ENCODE assay signal across 9 cellular contexts in the genomic region with DNA sequence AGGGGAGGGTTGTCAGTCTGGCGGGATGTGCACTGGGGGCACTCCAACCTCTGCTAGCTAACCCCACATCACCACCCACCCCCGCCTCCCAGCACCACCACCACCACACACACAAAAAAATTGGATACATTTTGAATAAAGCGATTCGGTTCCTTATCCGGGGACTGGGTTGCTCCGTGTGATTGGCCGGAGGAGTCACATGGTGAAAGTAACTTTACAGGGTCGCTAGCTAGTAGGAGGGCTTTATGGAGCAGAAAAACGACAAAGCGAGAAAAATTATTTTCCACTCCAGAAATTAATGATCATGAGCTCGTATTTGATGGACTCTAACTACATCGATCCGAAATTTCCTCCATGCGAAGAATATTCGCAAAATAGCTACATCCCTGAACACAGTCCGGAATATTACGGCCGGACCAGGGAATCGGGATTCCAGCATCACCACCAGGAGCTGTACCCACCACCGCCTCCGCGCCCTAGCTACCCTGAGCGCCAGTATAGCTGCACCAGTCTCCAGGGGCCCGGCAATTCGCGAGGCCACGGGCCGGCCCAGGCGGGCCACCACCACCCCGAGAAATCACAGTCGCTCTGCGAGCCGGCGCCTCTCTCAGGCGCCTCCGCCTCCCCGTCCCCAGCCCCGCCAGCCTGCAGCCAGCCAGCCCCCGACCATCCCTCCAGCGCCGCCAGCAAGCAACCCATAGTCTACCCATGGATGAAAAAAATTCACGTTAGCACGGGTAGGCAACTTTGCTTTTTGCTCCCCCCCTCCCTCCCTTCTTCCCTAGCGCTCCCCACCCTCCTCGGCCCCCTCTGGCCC. TPM values are rescaled to one million over a fixed set of nuclear protein-coding genes. Genes with fewer than 3 reads are reported as not detected.
DNase-seq lines count a peak whose midpoint lies in the region; ATAC-seq, FAIRE-seq and TF ChIP-seq lines count a peak whose summit lies in the region.
"Had no signal": no experiment of that assay in that cellular context is flagged by ENCODE, and none has a peak within 500 bp of the region (broad histone marks: within the 10 kb centered on the region; RNA-seq: fewer than 3 reads in every experiment).

Gene HOXC4, plus strand, starts transcription at position 211 of the 817 bp plus-strand sequence. Its CDS starts 88 bp downstream, at position 299.

- peaks cover 0 to under 1% (median 0%) of the 10 kb centered on the region in 3 donors for H3K36me3 Mint-ChIP-seq in naive thymus-derived CD8-positive, alpha-beta T cell
- H3K36me3 Mint-ChIP-seq in HFFc6 (ENCODE audit: low read depth) = no peaks in the 10 kb centered on the region

- no peak within 1 kb of the TSS for H2AFZ ChIP-seq in H1 (ENCODE audit: low read length)

- FAIRE-seq in D721Med (lab: Jason Lieb, UNC) = peak; percentile 69
- no peak for FAIRE-seq in H1 (lab: Jason Lieb, UNC)

- no peaks in the 10 kb centered on the region for H3K36me3 ChIP-seq in H1 (ENCODE audit: control insufficient read depth in 2 of 4, insufficient read depth in 4 of 4, low read length in 3 of 4)

- no peaks in the 10 kb centered on the region for H3K9me3 ChIP-seq in H1 (ENCODE audit: insufficient read depth in 2 of 2, low read depth in 1 of 2, low read length in 1 of 2)

- no peak within 1 kb of the TSS for H2BK5ac ChIP-seq in H1 (ENCODE audit: low read depth, low read length)

- H3K4me1 Mint-ChIP-seq in naive thymus-derived CD8-positive, alpha-beta T cell = peaks cover 16 to 43% (median 39%) of the 10 kb centered on the region in 4 donors
- H3K4me1 Mint-ChIP-seq in HFFc6 (ENCODE audit: low read depth) = no peaks in the 10 kb centered on the region

- H2BK12ac ChIP-seq in H1 (ENCODE audit: low read depth, low read length) = peak within 1 kb of the TSS; percentile 44; the same call in 1 of the 2 replicates

- H4K20me1 ChIP-seq in H1 (replicated peaks in 1 of 2; ENCODE audit: control insufficient read depth in 1 of 2, insufficient read depth in 2 of 2, low read length in 2 of 2) = peaks cover 12 to 15% of the 10 kb centered on the region in 2 experiments

- POLR2A ChIA-PET in H1 (lab: Charles Lee; ENCODE audit: partially characterized antibody) = no interaction called here
- POLR2A ChIA-PET in naive thymus-derived CD8-positive, alpha-beta T cell (lab: Charles Lee) = interaction anchor here (0.6 to 1.8 kb wide), 4 partner anchors 8 to 453 kb away, joined by 3 to 6 read pairs (median 4); partner anchors contain the start of genes CBX5 and HNRNPA1

- peak; percentile 40 for ATAC-seq in GM21447 (IDR thresholded peaks at IDR 0.05; ENCODE audit: unreplicated experiment)
- ATAC-seq in naive thymus-derived CD8-positive, alpha-beta T cell = peak; percentile 73 to 78

- no peak within 1 kb of the TSS for H3K27ac ChIP-seq in H1 (ENCODE audit: low read depth, low read length)

- no peaks in the 10 kb centered on the region for H3K79me2 ChIP-seq in H1 (ENCODE audit: control insufficient read depth in 1 of 2, insufficient read depth in 2 of 2, low read length in 2 of 2)

- H2BK120ac ChIP-seq in H1 (replicated peaks; ENCODE audit: low read depth, low read length) = no peak within 1 kb of the TSS

- no peak within 1 kb of the TSS for H3K4ac ChIP-seq in H1 (replicated peaks; ENCODE audit: insufficient read length, low read depth, low read length)

- H3K14ac ChIP-seq in H1 (ENCODE audit: insufficient read length) = no peak within 1 kb of the TSS

- H3K27me3 Mint-ChIP-seq in naive thymus-derived CD8-positive, alpha-beta T cell = peaks cover 42 to 83% (median 74%) of the 10 kb centered on the region in 5 donors
- peaks cover 65% of the 10 kb centered on the region for H3K27me3 Mint-ChIP-seq in HFFc6 (ENCODE audit: insufficient read depth)

- CTCF ChIA-PET in H1 (lab: Charles Lee; ENCODE audit: partially characterized antibody) = interaction anchor here (0.6 to 4.9 kb wide), 24 partner anchors 9 to 156 kb away, joined by 3 to 34 read pairs (median 4); partner anchors contain the start of genes HOXC10, HOXC5 and SMUG1

- peak within 1 kb of the TSS in 9 of 10 donors; percentile 32 to 94 (median 88) for H3K27ac Mint-ChIP-seq in naive thymus-derived CD8-positive, alpha-beta T cell
- H3K27ac Mint-ChIP-seq in HFFc6 = no peak within 1 kb of the TSS

- no peak within 1 kb of the TSS for H2BK15ac ChIP-seq in H1 (ENCODE audit: low read length)

- TF ChIP-seq POLR2A in H1 (IDR thresholded peaks at IDR 0.05; ENCODE audit: control extremely low read depth in 1 of 2, low read depth in 2 of 2, low read length in 2 of 2) = no peak

- 0 out of 2 replicates have a peak within 1 kb of the TSS, but pooled peaks have one; percentile 34 for H2BK20ac ChIP-seq in H1 (ENCODE audit: low read length)

- H4K8ac ChIP-seq in H1 (ENCODE audit: extremely low read depth, insufficient read depth, low read length) = no peak within 1 kb of the TSS

- TF ChIP-seq EP300 in H1 (IDR thresholded peaks at IDR 0.05; ENCODE audit: borderline replicate concordance in 1 of 2, low read depth in 2 of 2, low read length in 2 of 2) = no peak

- no peak within 1 kb of the TSS for H4K5ac ChIP-seq in H1 (ENCODE audit: insufficient read length, low read depth, low read length)

- peak within 1 kb of the TSS; percentile 75 to 92 (median 88) for H3K4me3 Mint-ChIP-seq in naive thymus-derived CD8-positive, alpha-beta T cell
- no peak within 1 kb of the TSS for H3K4me3 Mint-ChIP-seq in HFFc6

- H3K79me1 ChIP-seq in H1 (ENCODE audit: low read depth, low read length) = no peaks in the 10 kb centered on the region

- H2AK5ac ChIP-seq in H1 (ENCODE audit: low read depth, low read length) = peak within 1 kb of the TSS; percentile 28; the same call in 1 of the 2 replicates

- H3K27me3 ChIP-seq in H1 (replicated peaks in 1 of 4; ENCODE audit: control insufficient read depth in 3 of 4, extremely low read depth in 1 of 4, insufficient read depth in 3 of 4, low read length in 3 of 4) = peaks cover 95 to 100% (median 99%) of the 10 kb centered on the region in 4 experiments

- no peak within 1 kb of the TSS for H3K9ac ChIP-seq in H1 (replicated peaks in 1 of 4; ENCODE audit: extremely low read depth in 1 of 4, low read depth in 3 of 4, low read length in 3 of 4)

- H3K56ac ChIP-seq in H1 (replicated peaks; ENCODE audit: insufficient read length, low read depth, low read length) = no peak within 1 kb of the TSS

- peak within 1 kb of the TSS; percentile 50 to 53 for H3K4me2 ChIP-seq in H1 (ENCODE audit: insufficient read depth in 1 of 2, low read depth in 2 of 2, low read length in 2 of 2)

- H4K91ac ChIP-seq in H1 (replicated peaks; ENCODE audit: insufficient read length, low read length) = no peak within 1 kb of the TSS

- no peak for TF ChIP-seq CTCF in D721Med (IDR thresholded peaks at IDR 0.05; ENCODE audit: insufficient read depth, missing control alignments)
- TF ChIP-seq CTCF in H1 (IDR thresholded peaks at IDR 0.05; ENCODE audit: control extremely low read depth in 1 of 3, insufficient read depth in 1 of 3, low read depth in 1 of 3, low read length in 3 of 3) = no peak
- no peak for TF ChIP-seq CTCF in HFFc6 (IDR thresholded peaks at IDR 0.05)

- DNase-seq in D721Med (ENCODE audit: insufficient read length, low spot score) (peak; percentile 70), NCI-H69 (lab: John Stamatoyannopoulos, UW) (peak; percentile 81), H1 (ENCODE audit: low read depth in 1 of 2, low spot score in 2 of 2) (no peak), HFFc6 (no peak), NCI-H2029 (lab: John Stamatoyannopoulos, UW) (no peak), NCI-H1417 treated with DMSO at 0.1 percent for 48 hours (lab: John Stamatoyannopoulos, UW) (no peak)
- DNase-seq in naive thymus-derived CD8-positive, alpha-beta T cell = peak in 4 of 10 donors; percentile 22 to 53 (median 48)

- no peaks in the 10 kb centered on the region for H3K9me3 Mint-ChIP-seq in naive thymus-derived CD8-positive, alpha-beta T cell
- no peaks in the 10 kb centered on the region for H3K9me3 Mint-ChIP-seq in HFFc6

- H3K23ac ChIP-seq in H1 (ENCODE audit: insufficient read length) = no peak within 1 kb of the TSS

- H3K4me3 ChIP-seq in H1 (ENCODE audit: extremely low read depth in 1 of 4, insufficient read depth in 2 of 4, low read depth in 3 of 4, low read length in 4 of 4) = peak within 1 kb of the TSS in 1 of 4 experiments; percentile 51; a peak in 5 of 8 replicates

- WGBS in H1 (ENCODE audit: extremely low coverage in 1 of 2, insufficient coverage in 1 of 2, insufficient read length in 1 of 2, insufficient replicate concordance in 2 of 2, low coverage in 1 of 2, low lambda C conversion rate in 2 of 2, missing lambda C conversion rate in 1 of 2), 2 experiments = 11% methylated on average over 33 of the region's 45 CpGs; no CpG with 5 or more reads in 1 of the 2 experiments

- no peak within 1 kb of the TSS; the same call in 1 of the 2 replicates for H3K18ac ChIP-seq in H1 (ENCODE audit: extremely low read depth, low read length)

- TF ChIP-seq RAD21 in H1 (IDR thresholded peaks at IDR 0.05 in 1 of 2, conservative IDR thresholded peaks at IDR 0.05 in 1 of 2; ENCODE audit: low read depth in 2 of 2, low read length in 2 of 2) = no peak

- H3K4me1 ChIP-seq in H1 (replicated peaks in 1 of 4; ENCODE audit: control insufficient read depth in 3 of 4, insufficient read depth in 4 of 4, low read length in 3 of 4) = peaks cover 3 to 22% (median 8%) of the 10 kb centered on the region in 4 experiments; a peak in 6 of 7 replicates

- H3K23me2 ChIP-seq in H1 (ENCODE audit: low read depth, low read length) = peaks cover 3% of the 10 kb centered on the region

TF ChIP-seq in H1, 55 proteins besides CTCF, POLR2A, EP300 and RAD21:
- TF ChIP-seq EZH2 (IDR thresholded peaks at IDR 0.05; ENCODE audit: low read depth, low read length, severe bottlenecking) (peak; percentile 86), SIX5 (IDR thresholded peaks at IDR 0.05; ENCODE audit: low read depth, low read length) (no peak), SUZ12 (IDR thresholded peaks at IDR 0.05; ENCODE audit: low read length) (peak; percentile 84)

RNA-seq across cellular contexts. Expression of gene HOXC4, which starts in this region (rescaled TPM):
- total RNA-seq in H1 (2021; fragmentation: NEBNext Ultra II Directional; extraction: Animal tissue kit (Norgen Biotek cat#: 25700)) = not detected in 2 replicates
- not detected in 2 replicates for polyA plus RNA-seq in H1 (2011; rRNA removed)
- polyA plus RNA-seq in H1 (2011; cell fraction: cytosol; rRNA removed) = not detected
- polyA plus RNA-seq in H1 (2011; cell fraction: nucleus; rRNA removed) = not detected
- polyA plus RNA-seq in H1 (2012, experiment 1 of 2) = not detected in 4 replicates
- polyA plus RNA-seq in H1 (2012, experiment 2 of 2) = not detected
- polyA plus RNA-seq in H1 (2013, experiment 1 of 2) = 0.02 TPM
- 0.02 TPM for polyA plus RNA-seq in H1 (2013, experiment 2 of 2)
- polyA minus RNA-seq in H1 (2011; rRNA and poly(A)+ RNA removed) = not detected in 2 replicates
- not detected for polyA minus RNA-seq in H1 (2011; cell fraction: cytosol; rRNA and poly(A)+ RNA removed)
- polyA minus RNA-seq in H1 (2011; cell fraction: nucleus; rRNA and poly(A)+ RNA removed) = not detected
- total RNA-seq in naive thymus-derived CD8-positive, alpha-beta T cell = under 1 TPM; 0.63 to 0.65 TPM
- under 1 TPM in 2 of 3 donors, not detected in 1; 0.25 to 0.43 TPM for polyA plus RNA-seq in naive thymus-derived CD8-positive, alpha-beta T cell
- under 1 TPM in 4 of 6 experiments, not detected in 2; 0.35 to 0.73 (median 0.38) TPM for total RNA-seq in HFFc6 (2021; fragmentation: NEBNext Ultra II Directional; extraction: Animal tissue kit (Norgen Biotek cat#: 25700))
- total RNA-seq: pulmonary artery endothelial cell had no signal

Comparison
In these comparisons a context has a peak if more than half of its experiments do, and no peak if none do; other contexts are left out.
1. Peak in ATAC-seq in naive thymus-derived CD8-positive, alpha-beta T cell; RNA of the gene not detected or under 1 TPM.
2. DNase-seq: peak in D721Med (single experiment) and NCI-H69 (single experiment); none in H1 (0 of 2), HFFc6 (single experiment), NCI-H2029 (single experiment) and NCI-H1417 treated with DMSO at 0.1 percent for 48 hours (single experiment).